1 cellular context compared by ENCODE assay signal in the genomic region with DNA sequence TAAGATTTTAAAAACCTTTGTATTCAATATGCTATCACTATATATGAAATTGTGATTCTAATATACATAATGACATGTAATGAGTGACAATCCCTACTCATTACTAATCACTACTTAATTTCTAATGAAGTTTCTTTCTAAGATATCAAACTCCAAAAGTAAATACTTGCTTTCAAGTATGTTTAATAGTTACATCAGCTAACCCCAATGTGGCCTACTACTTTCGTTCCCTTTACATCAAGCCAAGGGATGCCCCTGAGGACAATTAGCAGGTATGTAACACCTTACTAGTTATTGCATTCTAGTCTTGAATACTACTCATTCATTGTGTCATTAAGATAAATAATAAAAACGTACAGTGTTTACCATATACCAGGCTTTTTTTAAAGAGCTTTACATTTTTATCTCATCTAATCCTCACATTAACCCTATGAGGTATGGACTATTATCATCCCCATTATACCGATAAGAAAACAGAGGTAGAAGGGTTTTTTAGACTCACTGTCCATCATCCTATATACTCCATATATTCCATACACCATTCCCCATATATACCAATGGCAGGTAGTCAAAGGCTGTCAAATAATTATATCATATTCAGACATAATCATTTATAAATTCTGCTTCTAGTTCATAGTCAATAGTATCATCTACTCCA.
TF ChIP-seq lines count a peak whose summit lies in the region.

No MANE protein-coding gene starts in this region.

TF ChIP-seq in SK-N-SH, 30 proteins besides CTCF, POLR2A, EP300 and RAD21 (continued from another document):
- TF ChIP-seq, protein P1, sequence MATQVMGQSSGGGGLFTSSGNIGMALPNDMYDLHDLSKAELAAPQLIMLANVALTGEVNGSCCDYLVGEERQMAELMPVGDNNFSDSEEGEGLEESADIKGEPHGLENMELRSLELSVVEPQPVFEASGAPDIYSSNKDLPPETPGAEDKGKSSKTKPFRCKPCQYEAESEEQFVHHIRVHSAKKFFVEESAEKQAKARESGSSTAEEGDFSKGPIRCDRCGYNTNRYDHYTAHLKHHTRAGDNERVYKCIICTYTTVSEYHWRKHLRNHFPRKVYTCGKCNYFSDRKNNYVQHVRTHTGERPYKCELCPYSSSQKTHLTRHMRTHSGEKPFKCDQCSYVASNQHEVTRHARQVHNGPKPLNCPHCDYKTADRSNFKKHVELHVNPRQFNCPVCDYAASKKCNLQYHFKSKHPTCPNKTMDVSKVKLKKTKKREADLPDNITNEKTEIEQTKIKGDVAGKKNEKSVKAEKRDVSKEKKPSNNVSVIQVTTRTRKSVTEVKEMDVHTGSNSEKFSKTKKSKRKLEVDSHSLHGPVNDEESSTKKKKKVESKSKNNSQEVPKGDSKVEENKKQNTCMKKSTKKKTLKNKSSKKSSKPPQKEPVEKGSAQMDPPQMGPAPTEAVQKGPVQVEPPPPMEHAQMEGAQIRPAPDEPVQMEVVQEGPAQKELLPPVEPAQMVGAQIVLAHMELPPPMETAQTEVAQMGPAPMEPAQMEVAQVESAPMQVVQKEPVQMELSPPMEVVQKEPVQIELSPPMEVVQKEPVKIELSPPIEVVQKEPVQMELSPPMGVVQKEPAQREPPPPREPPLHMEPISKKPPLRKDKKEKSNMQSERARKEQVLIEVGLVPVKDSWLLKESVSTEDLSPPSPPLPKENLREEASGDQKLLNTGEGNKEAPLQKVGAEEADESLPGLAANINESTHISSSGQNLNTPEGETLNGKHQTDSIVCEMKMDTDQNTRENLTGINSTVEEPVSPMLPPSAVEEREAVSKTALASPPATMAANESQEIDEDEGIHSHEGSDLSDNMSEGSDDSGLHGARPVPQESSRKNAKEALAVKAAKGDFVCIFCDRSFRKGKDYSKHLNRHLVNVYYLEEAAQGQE (IDR thresholded peaks at IDR 0.05; ENCODE audit: low read depth, low read length): no peak
- TF ChIP-seq TCF12 (IDR thresholded peaks at IDR 0.05): no peak
- TF ChIP-seq, protein P2, sequence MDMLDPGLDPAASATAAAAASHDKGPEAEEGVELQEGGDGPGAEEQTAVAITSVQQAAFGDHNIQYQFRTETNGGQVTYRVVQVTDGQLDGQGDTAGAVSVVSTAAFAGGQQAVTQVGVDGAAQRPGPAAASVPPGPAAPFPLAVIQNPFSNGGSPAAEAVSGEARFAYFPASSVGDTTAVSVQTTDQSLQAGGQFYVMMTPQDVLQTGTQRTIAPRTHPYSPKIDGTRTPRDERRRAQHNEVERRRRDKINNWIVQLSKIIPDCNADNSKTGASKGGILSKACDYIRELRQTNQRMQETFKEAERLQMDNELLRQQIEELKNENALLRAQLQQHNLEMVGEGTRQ (IDR thresholded peaks at IDR 0.05; ENCODE audit: borderline replicate concordance, low read depth, low read length): no peak
- no peak for TF ChIP-seq EZH2phosphoT487 (IDR thresholded peaks at IDR 0.05; ENCODE audit: borderline replicate concordance, low read depth)
- no peak for TF ChIP-seq RXRA (IDR thresholded peaks at IDR 0.05; ENCODE audit: borderline replicate concordance, low read depth)
- no peak for TF ChIP-seq NFIC (IDR thresholded peaks at IDR 0.05; ENCODE audit: borderline replicate concordance)
- TF ChIP-seq, protein P3, sequence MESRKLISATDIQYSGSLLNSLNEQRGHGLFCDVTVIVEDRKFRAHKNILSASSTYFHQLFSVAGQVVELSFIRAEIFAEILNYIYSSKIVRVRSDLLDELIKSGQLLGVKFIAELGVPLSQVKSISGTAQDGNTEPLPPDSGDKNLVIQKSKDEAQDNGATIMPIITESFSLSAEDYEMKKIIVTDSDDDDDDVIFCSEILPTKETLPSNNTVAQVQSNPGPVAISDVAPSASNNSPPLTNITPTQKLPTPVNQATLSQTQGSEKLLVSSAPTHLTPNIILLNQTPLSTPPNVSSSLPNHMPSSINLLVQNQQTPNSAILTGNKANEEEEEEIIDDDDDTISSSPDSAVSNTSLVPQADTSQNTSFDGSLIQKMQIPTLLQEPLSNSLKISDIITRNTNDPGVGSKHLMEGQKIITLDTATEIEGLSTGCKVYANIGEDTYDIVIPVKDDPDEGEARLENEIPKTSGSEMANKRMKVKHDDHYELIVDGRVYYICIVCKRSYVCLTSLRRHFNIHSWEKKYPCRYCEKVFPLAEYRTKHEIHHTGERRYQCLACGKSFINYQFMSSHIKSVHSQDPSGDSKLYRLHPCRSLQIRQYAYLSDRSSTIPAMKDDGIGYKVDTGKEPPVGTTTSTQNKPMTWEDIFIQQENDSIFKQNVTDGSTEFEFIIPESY (IDR thresholded peaks at IDR 0.05; ENCODE audit: borderline replicate concordance, low read depth): no peak
